ENCODE assay signal across 20 cellular contexts in the genomic region with DNA sequence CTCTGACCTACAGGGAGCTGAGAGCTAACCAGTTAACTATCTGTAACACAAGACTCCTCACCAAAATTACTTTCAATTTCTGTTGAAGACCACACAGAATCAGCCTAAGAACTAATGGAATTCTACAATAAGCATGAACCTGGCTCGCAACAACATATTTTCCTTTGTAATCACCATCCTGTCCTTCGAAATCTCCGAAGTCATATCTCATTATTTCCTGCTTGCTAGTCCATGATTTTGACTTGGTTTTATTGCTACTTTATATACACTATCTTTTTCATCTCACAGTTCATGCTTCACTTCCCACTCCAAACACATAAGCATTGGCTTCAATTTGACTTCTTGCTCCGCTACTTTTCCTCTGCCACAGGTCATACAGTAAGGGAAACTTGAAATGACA.
"Had no signal": no experiment of that assay in that cellular context is flagged by ENCODE, and none has a peak within 500 bp of the region (broad histone marks: within the 10 kb centered on the region; RNA-seq: fewer than 3 reads in every experiment).

No MANE protein-coding gene starts in this region.

- H3K27me3 Mint-ChIP-seq: activated CD4-positive, alpha-beta T cell treated with anti-CD3 and anti-CD28 coated beads, Interleukin-2, amount 10 ng/mL, durations not matched to agents 7 days and 5 days; activated naive CD8-positive, alpha-beta T cell treated with anti-CD3 and anti-CD28 coated beads, Interleukin-2, amount 50 U/mL, for 24 hours had no signal

- H3K4me1 ChIP-seq: left ventricle myocardium inferior, right atrium auricular region, upper lobe of right lung had no signal

- H3K27me3 ChIP-seq: right atrium auricular region, upper lobe of right lung had no signal

- H3K36me3 ChIP-seq: left ventricle myocardium inferior, right atrium auricular region, upper lobe of right lung, WERI-Rb-1 had no signal

- H3K4me3 ChIP-seq: left ventricle myocardium inferior, right atrium auricular region, upper lobe of right lung had no signal

- H3K4me3 Mint-ChIP-seq: activated CD4-positive, alpha-beta T cell treated with anti-CD3 and anti-CD28 coated beads, Interleukin-2, amount 10 ng/mL, durations not matched to agents 7 days and 5 days; activated CD8-positive, alpha-beta T cell treated with anti-CD3 and anti-CD28 coated beads, Interleukin-2, amount 10 ng/mL, durations not matched to agents 7 days and 5 days; activated naive CD8-positive, alpha-beta T cell treated with anti-CD3 and anti-CD28 coated beads, Interleukin-2, amount 50 U/mL, for 24 hours; activated T-helper 1 cell treated with anti-CD3 and anti-CD28 coated beads, Interleukin-12 subunit alpha, Interleukin-12 subunit beta, Interleukin-2, Interleukin-4 antibody, amounts not matched to agents 30 ng/mL and 10 ng/mL and 1 ng/mL, durations not matched to agents 14 hours and 24 hours and 36 hours; mesothelial cell of epicardium; natural killer cell had no signal

- H3K4me1 Mint-ChIP-seq: activated CD4-positive, alpha-beta T cell treated with anti-CD3 and anti-CD28 coated beads, Interleukin-2, amount 10 ng/mL, durations not matched to agents 7 days and 5 days; activated naive CD8-positive, alpha-beta T cell treated with anti-CD3 and anti-CD28 coated beads, Interleukin-2, amount 50 U/mL, for 24 hours; natural killer cell had no signal

- H3K27ac ChIP-seq: left ventricle myocardium inferior, right atrium auricular region, upper lobe of right lung, WERI-Rb-1 had no signal

- FAIRE-seq: kidney had no signal

- ATAC-seq: activated CD8-positive, alpha-beta T cell treated with anti-CD3 and anti-CD28 coated beads, Interleukin-2, amount 10 ng/mL, durations not matched to agents 7 days and 5 days; activated naive CD8-positive, alpha-beta T cell treated with anti-CD3 and anti-CD28 coated beads, Interleukin-2, amount 50 U/mL, for 24 hours; natural killer cell; stimulated activated naive CD8-positive, alpha-beta T cell treated with anti-CD3 and anti-CD28 coated beads, Interleukin-15, Interleukin-2, amounts not matched to agents 100 U/mL and 50 U/mL, for 24 hours; upper lobe of right lung had no signal

- H3K36me3 Mint-ChIP-seq: mesothelial cell of epicardium had no signal

- DNase-seq: activated CD4-positive, alpha-beta T cell treated with anti-CD3 and anti-CD28 coated beads, Interleukin-2, amount 10 ng/mL, durations not matched to agents 7 days and 5 days; activated CD4-positive, CD25-positive, alpha-beta regulatory T cell treated with anti-CD3 and anti-CD28 coated beads, Interleukin-2, amount 50 U/mL, for 72 hours; activated CD8-positive, alpha-beta T cell treated with anti-CD3 and anti-CD28 coated beads, Interleukin-2, amount 10 ng/mL, durations not matched to agents 7 days and 5 days; activated gamma-delta T cell; activated naive CD4-positive, alpha-beta T cell treated with anti-CD3 and anti-CD28 coated beads, Interleukin-2, amount 50 U/mL, for 16 hours; activated naive CD8-positive, alpha-beta T cell treated with anti-CD3 and anti-CD28 coated beads, Interleukin-2, amount 50 U/mL, for 24 hours; cortex of kidney; erythroblast; foreskin fibroblast; kidney; left ventricle myocardium inferior; natural killer cell; stimulated activated CD4-positive, alpha-beta T cell treated with anti-CD3 and anti-CD28 coated beads, Interleukin-4, amount 100 ng/mL, for 24 hours; stimulated activated naive CD8-positive, alpha-beta T cell treated with anti-CD3 and anti-CD28 coated beads, Interleukin-15, Interleukin-2, amounts not matched to agents 100 U/mL and 50 U/mL, for 24 hours; upper lobe of right lung; WERI-Rb-1 had no signal

- H3K27ac Mint-ChIP-seq: activated CD4-positive, alpha-beta T cell treated with anti-CD3 and anti-CD28 coated beads, Interleukin-2, amount 10 ng/mL, durations not matched to agents 7 days and 5 days; activated CD8-positive, alpha-beta T cell treated with anti-CD3 and anti-CD28 coated beads, Interleukin-2, amount 10 ng/mL, durations not matched to agents 7 days and 5 days; activated naive CD8-positive, alpha-beta T cell treated with anti-CD3 and anti-CD28 coated beads, Interleukin-2, amount 50 U/mL, for 24 hours; activated T-helper 1 cell treated with anti-CD3 and anti-CD28 coated beads, Interleukin-12 subunit alpha, Interleukin-12 subunit beta, Interleukin-2, Interleukin-4 antibody, amounts not matched to agents 30 ng/mL and 10 ng/mL and 1 ng/mL, durations not matched to agents 14 hours and 24 hours and 36 hours; mesothelial cell of epicardium; natural killer cell; progenitor cell of endocrine pancreas had no signal

- H3K9me3 ChIP-seq: right atrium auricular region, upper lobe of right lung had no signal
